ENCODE assay signal across 24 cellular contexts in the genomic region with DNA sequence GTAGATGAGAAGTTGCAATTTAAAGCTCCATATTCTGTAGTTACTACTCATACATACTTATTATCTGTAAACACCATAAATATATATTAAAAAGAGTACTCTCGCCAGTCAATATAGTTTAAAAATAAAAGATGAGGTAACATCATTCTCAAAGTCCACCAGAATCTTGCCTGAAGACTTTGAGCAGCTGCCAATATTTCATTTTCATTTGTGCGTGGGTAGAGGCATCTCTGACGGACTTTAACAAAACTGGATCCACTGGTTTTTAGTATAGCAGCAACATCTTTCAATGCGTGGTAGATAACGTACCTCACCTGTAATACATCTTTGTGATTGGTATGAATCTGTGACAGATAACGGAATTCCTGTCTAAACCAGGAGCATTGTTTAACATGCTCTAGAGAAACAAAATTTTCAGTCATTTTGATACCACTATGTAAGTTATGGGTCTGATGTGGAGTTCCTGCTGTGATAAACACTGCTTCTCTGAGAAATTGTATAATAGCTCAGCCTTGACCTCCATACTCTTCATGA. TPM values are rescaled to one million over a fixed set of nuclear protein-coding genes. Genes with fewer than 3 reads are reported as not detected.
DNase-seq lines count a peak whose midpoint lies in the region; ATAC-seq and TF ChIP-seq lines count a peak whose summit lies in the region.
"Had no signal": no experiment of that assay in that cellular context is flagged by ENCODE, and none has a peak within 500 bp of the region (broad histone marks: within the 10 kb centered on the region; RNA-seq: fewer than 3 reads in every experiment).

No MANE protein-coding gene starts in this region.

- H3K4me2 ChIP-seq in osteoblast (ENCODE audit: insufficient read depth, low read length) = no peak overlapping the region
- H3K4me2 ChIP-seq: BLaER1 treated with 17β-estradiol and CSF1 and Interleukin-3, amounts not matched to agents 10 nM and 100 nM; PC-9 had no signal

- H3K36me3 ChIP-seq in osteoblast (ENCODE audit: insufficient read depth, low read length) = no peaks in the 10 kb centered on the region
- H3K36me3 ChIP-seq: BLaER1 treated with 17β-estradiol and CSF1 and Interleukin-3, amounts not matched to agents 10 nM and 100 nM had no signal

- CTCF ChIA-PET in activated CD8-positive, alpha-beta T cell treated with anti-CD3 and anti-CD28 coated beads, Interleukin-2, amount 10 ng/mL, durations not matched to agents 7 days and 5 days (lab: Charles Lee) = no interaction called here

- H3K9me3 Mint-ChIP-seq in activated CD8-positive, alpha-beta T cell treated with anti-CD3 and anti-CD28 coated beads, Interleukin-2, amount 10 ng/mL, durations not matched to agents 7 days and 5 days (ENCODE audit: insufficient read depth) = no peaks in the 10 kb centered on the region
- H3K9me3 Mint-ChIP-seq: CD4-positive, alpha-beta memory T cell had no signal

- H3K79me2 ChIP-seq in osteoblast (ENCODE audit: insufficient read depth, low read length) = no peaks in the 10 kb centered on the region

- ATAC-seq in GM19452 (IDR thresholded peaks at IDR 0.05; ENCODE audit: unreplicated experiment) = no peak
- no peak for ATAC-seq in activated CD8-positive, alpha-beta T cell treated with anti-CD3 and anti-CD28 coated beads, Interleukin-2, amount 10 ng/mL, durations not matched to agents 7 days and 5 days

- no peak for TF ChIP-seq CTCF in 22Rv1 (IDR thresholded peaks at IDR 0.05)
- TF ChIP-seq CTCF in epithelial cell of esophagus (IDR thresholded peaks at IDR 0.05; ENCODE audit: insufficient read depth, low read depth, low read length, missing control alignments) = no peak
- TF ChIP-seq CTCF in osteoblast (IDR thresholded peaks at IDR 0.05; ENCODE audit: extremely low read depth, low read depth, low read length) = no peak

- no peaks in the 10 kb centered on the region for H3K4me1 ChIP-seq in osteoblast (ENCODE audit: insufficient read depth, low read length)

- H3K4me1 Mint-ChIP-seq in activated CD8-positive, alpha-beta T cell treated with anti-CD3 and anti-CD28 coated beads, Interleukin-2, amount 10 ng/mL, durations not matched to agents 7 days and 5 days (ENCODE audit: low read depth) = no peaks in the 10 kb centered on the region
- H3K4me1 Mint-ChIP-seq: CD4-positive, alpha-beta memory T cell; IgD-negative memory B cell had no signal

- H4K20me1 ChIP-seq in osteoblast (ENCODE audit: insufficient read depth, low read length) = no peaks in the 10 kb centered on the region
- H4K20me1 ChIP-seq: BLaER1 treated with 17β-estradiol and CSF1 and Interleukin-3, amounts not matched to agents 10 nM and 100 nM had no signal

- no peak overlapping the region for H2AFZ ChIP-seq in osteoblast (ENCODE audit: low read length)
- H2AFZ ChIP-seq: PC-9 had no signal

- POLR2A ChIA-PET in activated CD8-positive, alpha-beta T cell treated with anti-CD3 and anti-CD28 coated beads, Interleukin-2, amount 10 ng/mL, durations not matched to agents 7 days and 5 days (lab: Charles Lee) = no interaction called here

- no peaks in the 10 kb centered on the region for H3K9me3 ChIP-seq in osteoblast (ENCODE audit: low read depth, low read length)
- H3K9me3 ChIP-seq: BLaER1 treated with 17β-estradiol and CSF1 and Interleukin-3, amounts not matched to agents 10 nM and 100 nM had no signal

- H3K27me3 Mint-ChIP-seq in activated CD8-positive, alpha-beta T cell treated with anti-CD3 and anti-CD28 coated beads, Interleukin-2, amount 10 ng/mL, durations not matched to agents 7 days and 5 days (ENCODE audit: low read depth) = peaks cover 2% of the 10 kb centered on the region
- H3K27me3 Mint-ChIP-seq: IgD-negative memory B cell had no signal

- H3K27ac ChIP-seq in 22Rv1 (peak overlapping the region; percentile 64), osteoblast (ENCODE audit: low read depth, low read length) (no peak overlapping the region)
- H3K27ac ChIP-seq: BLaER1 treated with 17β-estradiol and CSF1 and Interleukin-3, amounts not matched to agents 10 nM and 100 nM; PC-9 had no signal

- no peak overlapping the region for H3K4me3 Mint-ChIP-seq in activated CD8-positive, alpha-beta T cell treated with anti-CD3 and anti-CD28 coated beads, Interleukin-2, amount 10 ng/mL, durations not matched to agents 7 days and 5 days
- H3K4me3 Mint-ChIP-seq: CD4-positive, alpha-beta memory T cell; IgD-negative memory B cell had no signal

- H3K27me3 ChIP-seq in osteoblast (ENCODE audit: insufficient read depth, low read length) = no peaks in the 10 kb centered on the region
- H3K27me3 ChIP-seq: BLaER1 treated with 17β-estradiol and CSF1 and Interleukin-3, amounts not matched to agents 10 nM and 100 nM had no signal

- no peak overlapping the region for H3K4me3 ChIP-seq in epithelial cell of esophagus (ENCODE audit: low read length)
- no peak overlapping the region for H3K4me3 ChIP-seq in osteoblast (ENCODE audit: insufficient read depth, low read length)
- H3K4me3 ChIP-seq: BLaER1 treated with 17β-estradiol and CSF1 and Interleukin-3, amounts not matched to agents 10 nM and 100 nM; PC-9 had no signal

- peak; percentile 77 for DNase-seq in NCI-H2227 (lab: John Stamatoyannopoulos, UW; ENCODE audit: unreplicated experiment)
- DNase-seq in epithelial cell of esophagus (ENCODE audit: low read depth) = peak; percentile 63
- peak; percentile 11 for DNase-seq in osteoblast (ENCODE audit: insufficient read length, low spot score, missing footprints)
- no peak for DNase-seq in activated CD8-positive, alpha-beta T cell treated with anti-CD3 and anti-CD28 coated beads, Interleukin-2, amount 10 ng/mL, durations not matched to agents 7 days and 5 days
- no peak for DNase-seq in NCI-H2171 treated with DMSO at 0.1 percent for 48 hours (lab: John Stamatoyannopoulos, UW)
- no peak for DNase-seq in globus pallidus (ENCODE audit: low spot score)
- DNase-seq: CD4-positive, alpha-beta memory T cell; COR-L47; HCEC 1CT; NCI-H1092 treated with DMSO at 0.1 percent for 48 hours; NCI-H1436; NCI-H187; NCI-H2081 treated with DMSO at 0.1 percent for 48 hours; NCI-H2171; NCI-H446 treated with DMSO at 0.1 percent for 48 hours; NCI-H526; NCI-H82; NK-92 treated with Interleukin-12 subunit alpha and Interleukin-12 subunit beta, amount 100 ng/mL, for 24 hours; PC-9; Right ventricle myocardium superior had no signal

- H3K27ac Mint-ChIP-seq in activated CD8-positive, alpha-beta T cell treated with anti-CD3 and anti-CD28 coated beads, Interleukin-2, amount 10 ng/mL, durations not matched to agents 7 days and 5 days = no peak overlapping the region
- H3K27ac Mint-ChIP-seq: CD4-positive, alpha-beta memory T cell; IgD-negative memory B cell had no signal

- H3K36me3 Mint-ChIP-seq in activated CD8-positive, alpha-beta T cell treated with anti-CD3 and anti-CD28 coated beads, Interleukin-2, amount 10 ng/mL, durations not matched to agents 7 days and 5 days (ENCODE audit: low read depth) = no peaks in the 10 kb centered on the region
- H3K36me3 Mint-ChIP-seq: CD4-positive, alpha-beta memory T cell; IgD-negative memory B cell had no signal

RNA-seq across cellular contexts. Expression of gene WDR75, which starts 45.0 kb away (rescaled TPM):
- total RNA-seq in osteoblast = 36.2 and 37.7 TPM in 2 replicates
- total RNA-seq in activated CD8-positive, alpha-beta T cell treated with anti-CD3 and anti-CD28 coated beads, Interleukin-2, amount 10 ng/mL, durations not matched to agents 7 days and 5 days = 10 to 100 TPM; 42.8 to 44.2 TPM

Comparison
In these comparisons a context has a peak if more than half of its experiments do, and no peak if none do; other contexts are left out.
1. DNase-seq: peak in NCI-H2227 (single experiment), epithelial cell of esophagus (single experiment) and osteoblast (single experiment); none in activated CD8-positive, alpha-beta T cell treated with anti-CD3 and anti-CD28 coated beads, Interleukin-2, amount 10 ng/mL, durations not matched to agents 7 days and 5 days (single experiment), NCI-H2171 treated with DMSO at 0.1 percent for 48 hours (single experiment) and globus pallidus (single experiment).